In the genomic region with DNA sequence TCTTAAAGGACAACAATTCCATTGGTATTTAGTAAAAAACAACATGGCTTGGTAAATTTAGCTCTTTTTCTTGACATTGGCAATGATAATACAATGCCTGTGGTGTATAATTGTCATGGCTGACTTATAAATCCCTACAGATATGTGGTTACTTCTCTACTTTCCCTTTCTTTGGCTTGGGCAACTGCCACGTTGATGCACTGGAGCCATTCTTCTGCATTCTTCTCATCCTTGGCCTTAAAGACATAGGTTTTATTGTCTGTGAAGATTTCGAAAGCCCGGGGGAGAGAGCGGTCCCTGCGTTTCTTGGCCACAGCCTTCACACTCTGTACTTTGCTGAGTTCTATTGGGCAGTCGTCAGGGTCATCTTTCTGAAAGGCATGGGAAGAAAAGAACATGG, we compare ENCODE assay signal across 21 cellular contexts.
DNase-seq lines count a peak whose midpoint lies in the region; ATAC-seq and TF ChIP-seq lines count a peak whose summit lies in the region.
"Had no signal": no experiment of that assay in that cellular context is flagged by ENCODE, and none has a peak within 500 bp of the region (broad histone marks: within the 10 kb centered on the region; RNA-seq: fewer than 3 reads in every experiment).

No MANE protein-coding gene starts in this region.

- peaks cover 10% of the 10 kb centered on the region; the same call in 1 of the 2 replicates for H3K9me3 Mint-ChIP-seq in WTC11
- H3K9me3 Mint-ChIP-seq: nephron; stimulated activated naive CD8-positive, alpha-beta T cell treated with anti-CD3 and anti-CD28 coated beads, Interleukin-15, amount 100 ng/mL, for 72 hours had no signal

- no peaks in the 10 kb centered on the region for H3K36me3 Mint-ChIP-seq in WTC11

- no peaks in the 10 kb centered on the region for H3K9me3 ChIP-seq in lower lobe of right lung
- H3K9me3 ChIP-seq: BLaER1, Caco-2, upper lobe of left lung had no signal

- H3K27me3 Mint-ChIP-seq in WTC11 (ENCODE audit: low read depth), result peaks cover 8% of the 10 kb centered on the region
- H3K27me3 Mint-ChIP-seq: stimulated activated naive CD8-positive, alpha-beta T cell treated with anti-CD3 and anti-CD28 coated beads, Interleukin-15, amount 100 ng/mL, for 72 hours had no signal

- H3K27me3 ChIP-seq in lower lobe of right lung (ENCODE audit: low read depth), result no peaks in the 10 kb centered on the region
- H3K27me3 ChIP-seq: BLaER1, upper lobe of left lung had no signal

- POLR2A ChIA-PET in WTC11 (lab: Charles Lee), result no interaction called here

- DNase-seq in GM04504 (ENCODE audit: low read depth), result peak; percentile 28
- DNase-seq in WTC11 (ENCODE audit: low spot score), result no peak
- DNase-seq in fibroblast of mammary gland (ENCODE audit: low read depth), result peak; percentile 58
- DNase-seq in stromal cell of bone marrow (ENCODE audit: low read depth), result peak; percentile 90
- no peak for DNase-seq in lower lobe of right lung
- DNase-seq in NCI-H345 treated with DMSO at 0.1 percent for 48 hours (lab: John Stamatoyannopoulos, UW; ENCODE audit: unreplicated experiment), result no peak
- DNase-seq in DMS79 treated with DMSO at 0.1 percent for 48 hours (lab: John Stamatoyannopoulos, UW), result no peak
- DNase-seq: activated CD4-positive, alpha-beta T cell treated with anti-CD3 and anti-CD28 coated beads for 4 hours; Caco-2; central memory CD4-positive, alpha-beta T cell; glutamatergic neuron; Kasumi-1; NCI-H1417 treated with DMSO at 0.1 percent for 48 hours; NCI-H2107; NCI-H524 treated with DMSO at 0.1 percent for 48 hours; small intestine; stimulated activated CD4-positive, alpha-beta T cell treated with anti-CD3 and anti-CD28 coated beads, Interleukin-4, amount 100 ng/mL, for 1 hour; stimulated activated naive CD8-positive, alpha-beta T cell treated with anti-CD3 and anti-CD28 coated beads, Interleukin-15, amount 100 ng/mL, for 72 hours; upper lobe of left lung had no signal

- TF ChIP-seq CTCF in WTC11 (IDR thresholded peaks at IDR 0.05) (no peak), fibroblast of mammary gland (conservative IDR thresholded peaks at IDR 0.05; ENCODE audit: control insufficient read depth, insufficient read depth, low read depth, low read length) (no peak), lower lobe of right lung (IDR thresholded peaks at IDR 0.05) (no peak)

- CTCF ChIA-PET in WTC11 (lab: Charles Lee), result no interaction called here

- ATAC-seq in WTC11 (no peak; the same call in 1 of the 2 replicates), lower lobe of right lung (no peak)
- ATAC-seq: stimulated activated naive CD8-positive, alpha-beta T cell treated with anti-CD3 and anti-CD28 coated beads, Interleukin-15, amount 100 ng/mL, for 72 hours had no signal

- peaks cover 50% of the 10 kb centered on the region for H3K4me1 Mint-ChIP-seq in WTC11
- H3K4me1 Mint-ChIP-seq: nephron; stimulated activated naive CD8-positive, alpha-beta T cell treated with anti-CD3 and anti-CD28 coated beads, Interleukin-15, amount 100 ng/mL, for 72 hours had no signal

- intact Hi-C loops in lower lobe of right lung (cut with DNase I), result no loop called here

- H3K27ac ChIP-seq in lower lobe of right lung, result no peak overlapping the region
- H3K27ac ChIP-seq: BLaER1, upper lobe of left lung had no signal

- peaks cover 4% of the 10 kb centered on the region for H3K36me3 ChIP-seq in lower lobe of right lung
- H3K36me3 ChIP-seq: BLaER1, upper lobe of left lung had no signal

- H3K4me1 ChIP-seq in lower lobe of right lung, result no peaks in the 10 kb centered on the region
- H3K4me1 ChIP-seq: BLaER1, Caco-2, upper lobe of left lung had no signal

- H3K4me3 Mint-ChIP-seq in WTC11, result no peak overlapping the region
- H3K4me3 Mint-ChIP-seq: nephron; stimulated activated naive CD8-positive, alpha-beta T cell treated with anti-CD3 and anti-CD28 coated beads, Interleukin-15, amount 100 ng/mL, for 72 hours had no signal

- no peak overlapping the region for H3K4me3 ChIP-seq in fibroblast of mammary gland (ENCODE audit: control insufficient read depth, low read depth, low read length)
- no peak overlapping the region for H3K4me3 ChIP-seq in lower lobe of right lung
- H3K4me3 ChIP-seq: BLaER1, upper lobe of left lung had no signal

- H3K27ac Mint-ChIP-seq in WTC11, result 0 out of 2 replicates have a peak overlapping the region, but pooled peaks have one; percentile 10
- H3K27ac Mint-ChIP-seq: nephron; stimulated activated naive CD8-positive, alpha-beta T cell treated with anti-CD3 and anti-CD28 coated beads, Interleukin-15, amount 100 ng/mL, for 72 hours had no signal

TF ChIP-seq in WTC11, 78 proteins besides CTCF, POLR2A, EP300 and RAD21:
- TF ChIP-seq FOXJ3 (CRISPR knock-in tag; IDR thresholded peaks at IDR 0.05; ENCODE audit: borderline replicate concordance), result no peak
- TF ChIP-seq ZNF263 (CRISPR knock-in tag; IDR thresholded peaks at IDR 0.05; ENCODE audit: low read depth), result no peak
- no peak for TF ChIP-seq NFATC4 (CRISPR knock-in tag; IDR thresholded peaks at IDR 0.05)
- no peak for TF ChIP-seq RORB (CRISPR knock-in tag; IDR thresholded peaks at IDR 0.05)
- TF ChIP-seq IRF2 (CRISPR knock-in tag; IDR thresholded peaks at IDR 0.05; ENCODE audit: borderline replicate concordance, low read depth), result no peak
- TF ChIP-seq, protein P1, sequence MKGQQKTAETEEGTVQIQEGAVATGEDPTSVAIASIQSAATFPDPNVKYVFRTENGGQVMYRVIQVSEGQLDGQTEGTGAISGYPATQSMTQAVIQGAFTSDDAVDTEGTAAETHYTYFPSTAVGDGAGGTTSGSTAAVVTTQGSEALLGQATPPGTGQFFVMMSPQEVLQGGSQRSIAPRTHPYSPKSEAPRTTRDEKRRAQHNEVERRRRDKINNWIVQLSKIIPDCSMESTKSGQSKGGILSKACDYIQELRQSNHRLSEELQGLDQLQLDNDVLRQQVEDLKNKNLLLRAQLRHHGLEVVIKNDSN (CRISPR knock-in tag; IDR thresholded peaks at IDR 0.05), result no peak
- TF ChIP-seq FOXP1 (CRISPR knock-in tag; IDR thresholded peaks at IDR 0.05; ENCODE audit: borderline replicate concordance), result no peak
- TF ChIP-seq ZNF416 (CRISPR knock-in tag; IDR thresholded peaks at IDR 0.05), result no peak
- TF ChIP-seq, protein P2, sequence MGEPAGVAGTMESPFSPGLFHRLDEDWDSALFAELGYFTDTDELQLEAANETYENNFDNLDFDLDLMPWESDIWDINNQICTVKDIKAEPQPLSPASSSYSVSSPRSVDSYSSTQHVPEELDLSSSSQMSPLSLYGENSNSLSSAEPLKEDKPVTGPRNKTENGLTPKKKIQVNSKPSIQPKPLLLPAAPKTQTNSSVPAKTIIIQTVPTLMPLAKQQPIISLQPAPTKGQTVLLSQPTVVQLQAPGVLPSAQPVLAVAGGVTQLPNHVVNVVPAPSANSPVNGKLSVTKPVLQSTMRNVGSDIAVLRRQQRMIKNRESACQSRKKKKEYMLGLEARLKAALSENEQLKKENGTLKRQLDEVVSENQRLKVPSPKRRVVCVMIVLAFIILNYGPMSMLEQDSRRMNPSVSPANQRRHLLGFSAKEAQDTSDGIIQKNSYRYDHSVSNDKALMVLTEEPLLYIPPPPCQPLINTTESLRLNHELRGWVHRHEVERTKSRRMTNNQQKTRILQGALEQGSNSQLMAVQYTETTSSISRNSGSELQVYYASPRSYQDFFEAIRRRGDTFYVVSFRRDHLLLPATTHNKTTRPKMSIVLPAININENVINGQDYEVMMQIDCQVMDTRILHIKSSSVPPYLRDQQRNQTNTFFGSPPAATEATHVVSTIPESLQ (CRISPR knock-in tag; IDR thresholded peaks at IDR 0.05), result no peak
- TF ChIP-seq TEAD1 (CRISPR knock-in tag; IDR thresholded peaks at IDR 0.05), result no peak
- no peak for TF ChIP-seq PRRX2 (CRISPR knock-in tag; IDR thresholded peaks at IDR 0.05)
- TF ChIP-seq MYBL2 (CRISPR knock-in tag; IDR thresholded peaks at IDR 0.05), result no peak
- no peak for TF ChIP-seq FOXK1 (CRISPR knock-in tag; IDR thresholded peaks at IDR 0.05)
- TF ChIP-seq, protein P3, sequence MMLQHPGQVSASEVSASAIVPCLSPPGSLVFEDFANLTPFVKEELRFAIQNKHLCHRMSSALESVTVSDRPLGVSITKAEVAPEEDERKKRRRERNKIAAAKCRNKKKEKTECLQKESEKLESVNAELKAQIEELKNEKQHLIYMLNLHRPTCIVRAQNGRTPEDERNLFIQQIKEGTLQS (CRISPR knock-in tag; conservative IDR thresholded peaks at IDR 0.05), result no peak
- TF ChIP-seq ZNF671 (CRISPR knock-in tag; IDR thresholded peaks at IDR 0.05), result no peak

Comparison
In these comparisons a context has a peak if more than half of its experiments do, and no peak if none do; other contexts are left out.
1. DNase-seq: peak in GM04504 (single experiment), fibroblast of mammary gland (single experiment) and stromal cell of bone marrow (single experiment); none in WTC11 (single experiment), lower lobe of right lung (single experiment), NCI-H345 treated with DMSO at 0.1 percent for 48 hours (single experiment) and DMS79 treated with DMSO at 0.1 percent for 48 hours (single experiment).